19 cellular contexts compared by ENCODE assay signal in the genomic region with DNA sequence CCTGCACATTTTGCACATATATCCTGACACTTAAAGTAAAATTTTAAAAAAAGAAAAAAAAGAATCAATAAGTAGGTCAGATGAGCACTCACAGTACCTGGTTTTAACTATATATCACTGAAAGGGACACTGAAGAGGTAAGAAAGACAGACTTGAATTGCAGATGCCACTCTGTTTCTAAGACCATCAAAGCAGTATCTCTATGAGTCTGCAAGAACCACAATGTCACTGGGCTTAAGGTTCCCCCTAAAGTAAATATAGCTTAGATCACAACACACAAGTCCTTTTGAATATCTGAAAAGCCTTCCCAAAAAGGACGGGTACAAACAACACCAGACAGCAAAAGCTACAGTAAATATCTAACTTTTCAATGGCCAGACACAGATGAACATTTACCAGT. TPM values are rescaled to one million over a fixed set of nuclear protein-coding genes. Genes with fewer than 3 reads are reported as not detected.
"Had no signal": no experiment of that assay in that cellular context is flagged by ENCODE, and none has a peak within 500 bp of the region (broad histone marks: within the 10 kb centered on the region; RNA-seq: fewer than 3 reads in every experiment).

No MANE protein-coding gene starts in this region.

- H3K4me3 ChIP-seq: ovary, psoas muscle had no signal

- ATAC-seq: left lobe of liver, psoas muscle, right cardiac atrium, WTC11 had no signal

- H3K27me3 Mint-ChIP-seq: activated CD4-positive, alpha-beta T cell treated with anti-CD3 and anti-CD28 coated beads, Interleukin-2, amount 10 ng/mL, durations not matched to agents 24 days and 14 days; activated naive CD4-positive, alpha-beta T cell treated with anti-CD3 and anti-CD28 coated beads, Interleukin-2, amount 10 ng/mL, durations not matched to agents 7 days and 5 days had no signal

- H3K36me3 Mint-ChIP-seq: brain, WTC11 had no signal

- H3K27ac ChIP-seq: ovary, psoas muscle had no signal

- H3K4me1 Mint-ChIP-seq: brain, WTC11 had no signal

- H3K27me3 ChIP-seq: ovary had no signal

- H3K9me3 ChIP-seq: ovary, psoas muscle had no signal

- DNase-seq: activated CD4-positive, alpha-beta T cell treated with anti-CD3 and anti-CD28 coated beads, Interleukin-2, amount 10 ng/mL, durations not matched to agents 24 days and 14 days; activated CD8-positive, alpha-beta memory T cell treated with anti-CD3 and anti-CD28 coated beads for 24 hours; activated naive CD4-positive, alpha-beta T cell treated with anti-CD3 and anti-CD28 coated beads, Interleukin-2, amount 10 ng/mL, durations not matched to agents 7 days and 5 days; caudate nucleus; erythroblast; foreskin melanocyte; glutamatergic neuron; kidney; mammary epithelial cell; ovary; psoas muscle; right cardiac atrium; stimulated activated CD4-positive, alpha-beta T cell treated with anti-CD3 and anti-CD28 coated beads, Interleukin-2, amount 100 ng/mL, for 24 hours; SW 1271 had no signal

- H3K36me3 ChIP-seq: ovary had no signal

- H3K4me3 Mint-ChIP-seq: activated CD4-positive, alpha-beta T cell treated with anti-CD3 and anti-CD28 coated beads, Interleukin-2, amount 10 ng/mL, durations not matched to agents 24 days and 14 days; activated naive CD4-positive, alpha-beta T cell treated with anti-CD3 and anti-CD28 coated beads, Interleukin-2, amount 10 ng/mL, durations not matched to agents 7 days and 5 days; brain; T-helper 2 cell treated with Interferon-gamma antibody and Interleukin-4, amounts not matched to agents 5 μg/mL and 100 μg/mL, for 36 hours; WTC11 had no signal

- H3K27ac Mint-ChIP-seq: activated CD4-positive, alpha-beta T cell treated with anti-CD3 and anti-CD28 coated beads, Interleukin-2, amount 10 ng/mL, durations not matched to agents 24 days and 14 days; activated naive CD4-positive, alpha-beta T cell treated with anti-CD3 and anti-CD28 coated beads, Interleukin-2, amount 10 ng/mL, durations not matched to agents 7 days and 5 days; activated T-helper 2 cell treated with anti-CD3 and anti-CD28 coated beads, Interferon-gamma antibody, Interleukin-2, Interleukin-4, amounts not matched to agents 10 μg/mL and 5 μg/mL and 100 μg/mL, durations not matched to agents 14 hours and 24 hours and 36 hours; brain; T-helper 2 cell treated with Interferon-gamma antibody and Interleukin-4, amounts not matched to agents 5 μg/mL and 100 μg/mL, for 36 hours; WTC11 had no signal

- H3K4me1 ChIP-seq: psoas muscle had no signal

RNA-seq across cellular contexts. Expression of a gene that starts 57.6 kb away (rescaled TPM):
- total RNA-seq: mammary epithelial cell had no signal
- polyA plus RNA-seq: mammary epithelial cell had no signal
